Comparison of ENCODE assay signal across 9 cellular contexts in genomic region chr17:18698473-18699103, GRCh38. TPM values are rescaled to one million over a fixed set of nuclear protein-coding genes. Genes with fewer than 3 reads are reported as not detected.
A peak's percentile ranks its signal among the peaks of the same experiment; 100 is the strongest.
DNase-seq lines count a peak whose midpoint lies in the region; ATAC-seq, FAIRE-seq and TF ChIP-seq lines count a peak whose summit lies in the region.
"Not testable (repeated sequence)": the region's sequence is repeated elsewhere in the genome, so short reads cannot be mapped to it uniquely, and the experiment has no call there.
"Had no signal": no experiment of that assay in that cellular context is flagged by ENCODE, and none has a peak within 500 bp of the region (broad histone marks: within the 10 kb centered on the region; RNA-seq: fewer than 3 reads in every experiment).

No MANE protein-coding gene starts in this region.

- peak overlapping the region; percentile 78 for H3K27ac Mint-ChIP-seq in T-helper 17 cell
- not testable (repeated sequence) for H3K27ac Mint-ChIP-seq in stimulated activated naive CD8-positive, alpha-beta T cell treated with anti-CD3 and anti-CD28 coated beads, Interleukin-15, amount 100 ng/mL, for 72 hours

- not testable (repeated sequence) for H3K36me3 ChIP-seq in BJ (ENCODE audit: control insufficient read depth, insufficient read depth, low read length); kidney (ENCODE audit: control insufficient read depth in 1 of 2, insufficient read depth in 2 of 2, low read length in 2 of 2); neural cell (ENCODE audit: insufficient read depth, low read length)

- H3K9me3 Mint-ChIP-seq in stimulated activated naive CD8-positive, alpha-beta T cell treated with anti-CD3 and anti-CD28 coated beads, Interleukin-15, amount 100 ng/mL, for 72 hours, result not testable (repeated sequence)

- not testable (repeated sequence) for TF ChIP-seq EP300 in neural cell (conservative IDR thresholded peaks at IDR 0.05; ENCODE audit: poor library complexity, severe bottlenecking)

- H3F3A ChIP-seq in neural cell (ENCODE audit: insufficient read depth, low read length, poor library complexity, severe bottlenecking), result not testable (repeated sequence)

- not testable (repeated sequence) for H3K4me1 ChIP-seq in kidney (ENCODE audit: control insufficient read depth in 1 of 2, insufficient read depth in 1 of 2, low read depth in 1 of 2, low read length in 2 of 2)

- TF ChIP-seq RAD21 in neural cell (conservative IDR thresholded peaks at IDR 0.05), result not testable (repeated sequence)

- H3K79me2 ChIP-seq in neural cell (replicated peaks; ENCODE audit: insufficient read depth, low read length), result not testable (repeated sequence)

- CTCF ChIA-PET in BJ (lab: Yijun Ruan, JAX), result not testable (repeated sequence)

- H3K27me3 Mint-ChIP-seq in T-helper 17 cell; stimulated activated naive CD8-positive, alpha-beta T cell treated with anti-CD3 and anti-CD28 coated beads, Interleukin-15, amount 100 ng/mL, for 72 hours: not testable (repeated sequence)

- not testable (repeated sequence) for TF ChIP-seq CTCF in BJ (IDR thresholded peaks at IDR 0.05; ENCODE audit: insufficient read depth, low read depth, low read length); astrocyte of the cerebellum (IDR thresholded peaks at IDR 0.05; ENCODE audit: low read depth, low read length, missing control alignments); kidney (IDR thresholded peaks at IDR 0.05; ENCODE audit: borderline replicate concordance, extremely low read depth, insufficient read depth); neural cell (IDR thresholded peaks at IDR 0.05; ENCODE audit: poor library complexity, severe bottlenecking)

- H3K9me2 ChIP-seq in neural cell (ENCODE audit: insufficient read depth, low read length), result not testable (repeated sequence)

- peak overlapping the region; percentile 89 for H3K4me3 Mint-ChIP-seq in T-helper 17 cell
- H3K4me3 Mint-ChIP-seq in stimulated activated naive CD8-positive, alpha-beta T cell treated with anti-CD3 and anti-CD28 coated beads, Interleukin-15, amount 100 ng/mL, for 72 hours, result peak overlapping the region; percentile 89 to 97

- not testable (repeated sequence) for H3K27me3 ChIP-seq in BJ (ENCODE audit: control insufficient read depth, insufficient read depth, low read length); neural cell (ENCODE audit: insufficient read depth, low read depth, low read length)

- not testable (repeated sequence) for H3K9me3 ChIP-seq in T-helper 17 cell (ENCODE audit: control insufficient read depth, low read length, poor library complexity, severe bottlenecking); kidney (ENCODE audit: control insufficient read depth in 1 of 2, low read length in 2 of 2); neural cell (ENCODE audit: low read length)

- H3K4me3 ChIP-seq in BJ (ENCODE audit: low read depth, low read length), result peak overlapping the region; percentile 50
- peak overlapping the region; percentile 53 for H3K4me3 ChIP-seq in astrocyte of the cerebellum (ENCODE audit: low read depth, low read length)
- peak overlapping the region; percentile 70 to 74 for H3K4me3 ChIP-seq in kidney (ENCODE audit: low read length in 2 of 2)
- peak overlapping the region; percentile 63 for H3K4me3 ChIP-seq in neural cell (ENCODE audit: low read length)

- in situ Hi-C loops in astrocyte of the cerebellum (cut with HindIII; ENCODE audit: low sequenced_read_pairs), result not testable (repeated sequence)

- H3K4me2 ChIP-seq in neural cell (ENCODE audit: low read length), result peak overlapping the region; percentile 59

- not testable (repeated sequence) for H3K4me1 Mint-ChIP-seq in T-helper 17 cell
- H3K4me1 Mint-ChIP-seq in stimulated activated naive CD8-positive, alpha-beta T cell treated with anti-CD3 and anti-CD28 coated beads, Interleukin-15, amount 100 ng/mL, for 72 hours, result peaks cover 28% of the 10 kb centered on the region

- not testable (repeated sequence) for H3K27ac ChIP-seq in kidney (ENCODE audit: low read depth in 2 of 2, low read length in 2 of 2); neural cell (ENCODE audit: low read length)

- POLR2A ChIA-PET in BJ (lab: Charles Lee), result not testable (repeated sequence)

- FAIRE-seq in HTR-8/SVneo (lab: Jason Lieb, UNC), result peak; percentile 38
- FAIRE-seq in kidney (lab: Jason Lieb, UNC), result not testable (repeated sequence)

- peak overlapping the region; percentile 69 for H2AFZ ChIP-seq in neural cell (ENCODE audit: low read depth, low read length)

- ATAC-seq in T-helper 17 cell; stimulated activated naive CD8-positive, alpha-beta T cell treated with anti-CD3 and anti-CD28 coated beads, Interleukin-15, amount 100 ng/mL, for 72 hours: not testable (repeated sequence)
- peak; percentile 16 for ATAC-seq in esophagus mucosa

- not testable (repeated sequence) for H4K20me1 ChIP-seq in neural cell (ENCODE audit: insufficient read depth)

- peak overlapping the region in 1 of 2 donors; percentile 67 for H3K9ac ChIP-seq in kidney (ENCODE audit: low read length in 2 of 2)
- peak overlapping the region; percentile 61 for H3K9ac ChIP-seq in neural cell (ENCODE audit: low read length)

- not testable (repeated sequence) for H3K36me3 Mint-ChIP-seq in T-helper 17 cell (ENCODE audit: low read depth)

- DNase-seq in BJ (ENCODE audit: low read depth); HTR-8/SVneo (ENCODE audit: insufficient read length, low spot score); T-helper 17 cell; astrocyte of the cerebellum (ENCODE audit: low read depth); kidney; stimulated activated naive CD8-positive, alpha-beta T cell treated with anti-CD3 and anti-CD28 coated beads, Interleukin-15, amount 100 ng/mL, for 72 hours: not testable (repeated sequence)

- intact Hi-C loops in kidney (cut with DNase I), result not testable (repeated sequence)

RNA-seq across cellular contexts. Expression of gene FOXO3B, which starts 16.5 kb away (rescaled TPM):
- polyA plus RNA-seq in BJ (2011; rRNA removed) (3.4 and 5.8 TPM in 2 replicates), kidney (ENCODE audit: insufficient read depth, low read depth, low replicate concordance) (0.49 TPM), neural cell (4.0 and 4.2 TPM in 2 replicates)
- 4.8 and 8.2 TPM in 2 replicates for polyA minus RNA-seq in BJ (2011; rRNA and poly(A)+ RNA removed)
- total RNA-seq in T-helper 17 cell (1 to 10 TPM; 4.5 to 4.6 TPM), esophagus mucosa (0.36 TPM), kidney (3.0 TPM)
- polyA minus RNA-seq in neural cell, result 32.5 and 37.0 TPM in 2 replicates

RNA-seq across cellular contexts. Expression of gene FBXW10, which starts 45.3 kb away (rescaled TPM):
- 0.10 and 0.12 TPM in 2 replicates for polyA plus RNA-seq in BJ (2011; rRNA removed)
- 0.09 TPM in 1 of 2 replicates, not detected in the other for polyA minus RNA-seq in BJ (2011; rRNA and poly(A)+ RNA removed)
- not detected for total RNA-seq in T-helper 17 cell
- 0.16 TPM for total RNA-seq in esophagus mucosa
- not detected for total RNA-seq in kidney
- polyA plus RNA-seq in kidney (ENCODE audit: insufficient read depth, low read depth, low replicate concordance), result not detected
- 0.21 and 0.56 TPM in 2 replicates for polyA plus RNA-seq in neural cell
- 0.23 and 0.24 TPM in 2 replicates for polyA minus RNA-seq in neural cell

RNA-seq across cellular contexts. Expression of gene TBC1D28, which starts 54.4 kb away (rescaled TPM):
- polyA plus RNA-seq in BJ (2011; rRNA removed), result not detected in 2 replicates
- polyA minus RNA-seq in BJ (2011; rRNA and poly(A)+ RNA removed), result not detected in 2 replicates
- not detected for total RNA-seq in T-helper 17 cell
- not detected for total RNA-seq in esophagus mucosa
- total RNA-seq in kidney, result not detected
- not detected for polyA plus RNA-seq in kidney (ENCODE audit: insufficient read depth, low read depth, low replicate concordance)
- polyA plus RNA-seq in neural cell, result 2.1 and 2.2 TPM in 2 replicates
- polyA minus RNA-seq in neural cell, result 0.24 TPM in 1 of 2 replicates, not detected in the other
- polyA plus RNA-seq: small intestine had no signal
